16 cellular contexts compared by ENCODE assay signal in genomic region chr5:17910318-17910717, GRCh38.
DNase-seq lines count a peak whose midpoint lies in the region; ATAC-seq, FAIRE-seq and TF ChIP-seq lines count a peak whose summit lies in the region.
"Had no signal": no experiment of that assay in that cellular context is flagged by ENCODE, and none has a peak within 500 bp of the region (broad histone marks: within the 10 kb centered on the region; RNA-seq: fewer than 3 reads in every experiment).

No MANE protein-coding gene starts in this region.

- no peak overlapping the region for H3K4me3 Mint-ChIP-seq in astrocyte (ENCODE audit: unreplicated experiment)
- H3K4me3 Mint-ChIP-seq: activated naive CD8-positive, alpha-beta T cell treated with anti-CD3 and anti-CD28 coated beads, Interleukin-2, amount 50 U/mL, for 24 hours; CD4-positive, CD25-positive, alpha-beta regulatory T cell; memory B cell had no signal

- no peak overlapping the region for H3K4me2 ChIP-seq in astrocyte (ENCODE audit: low read length)

- no peaks in the 10 kb centered on the region for H3K79me2 ChIP-seq in astrocyte (ENCODE audit: insufficient read depth, low read length)

- no peaks in the 10 kb centered on the region for H3K9me3 ChIP-seq in astrocyte (ENCODE audit: insufficient read depth, low read depth, low read length)

- no peaks in the 10 kb centered on the region for H3K36me3 Mint-ChIP-seq in astrocyte (ENCODE audit: low read depth, unreplicated experiment)
- H3K36me3 Mint-ChIP-seq: CD4-positive, CD25-positive, alpha-beta regulatory T cell; memory B cell had no signal

- no peaks in the 10 kb centered on the region for H3K27me3 ChIP-seq in astrocyte (ENCODE audit: insufficient read depth, low read length)
- H3K27me3 ChIP-seq: stomach had no signal

- H3K4me1 Mint-ChIP-seq in astrocyte (ENCODE audit: low read depth, unreplicated experiment), result no peaks in the 10 kb centered on the region
- H3K4me1 Mint-ChIP-seq: activated naive CD8-positive, alpha-beta T cell treated with anti-CD3 and anti-CD28 coated beads, Interleukin-2, amount 50 U/mL, for 24 hours; CD4-positive, CD25-positive, alpha-beta regulatory T cell; memory B cell had no signal

- ATAC-seq in GM21576 (IDR thresholded peaks at IDR 0.05; ENCODE audit: unreplicated experiment) (peak; percentile 47), HG03196 (IDR thresholded peaks at IDR 0.05; ENCODE audit: unreplicated experiment) (no peak)
- ATAC-seq: activated naive CD8-positive, alpha-beta T cell treated with anti-CD3 and anti-CD28 coated beads, Interleukin-2, amount 50 U/mL, for 24 hours had no signal

- no peak overlapping the region for H3K4me3 ChIP-seq in astrocyte (ENCODE audit: insufficient read depth, low read depth, low read length)
- H3K4me3 ChIP-seq: stomach had no signal

- no peak overlapping the region for H3K9ac ChIP-seq in astrocyte (ENCODE audit: low read length)

- H2AFZ ChIP-seq in astrocyte (ENCODE audit: low read depth, low read length), result no peak overlapping the region

- H3K27ac Mint-ChIP-seq in astrocyte (ENCODE audit: unreplicated experiment), result no peak overlapping the region
- H3K27ac Mint-ChIP-seq: activated naive CD8-positive, alpha-beta T cell treated with anti-CD3 and anti-CD28 coated beads, Interleukin-2, amount 50 U/mL, for 24 hours; CD4-positive, CD25-positive, alpha-beta regulatory T cell; memory B cell had no signal

- H4K20me1 ChIP-seq in astrocyte (ENCODE audit: insufficient read depth, low read length), result no peaks in the 10 kb centered on the region

- no peaks in the 10 kb centered on the region for H3K36me3 ChIP-seq in astrocyte (ENCODE audit: insufficient read depth, low read length)
- H3K36me3 ChIP-seq: stomach had no signal

- peaks cover 3% of the 10 kb centered on the region for H3K27me3 Mint-ChIP-seq in astrocyte (ENCODE audit: low read depth, unreplicated experiment)
- H3K27me3 Mint-ChIP-seq: activated naive CD8-positive, alpha-beta T cell treated with anti-CD3 and anti-CD28 coated beads, Interleukin-2, amount 50 U/mL, for 24 hours; CD4-positive, CD25-positive, alpha-beta regulatory T cell had no signal

- peaks cover 2% of the 10 kb centered on the region for H3K9me3 Mint-ChIP-seq in astrocyte (ENCODE audit: unreplicated experiment)
- H3K9me3 Mint-ChIP-seq: memory B cell had no signal

- H3K4me1 ChIP-seq in astrocyte (ENCODE audit: insufficient read depth, low read length), result no peaks in the 10 kb centered on the region
- H3K4me1 ChIP-seq: stomach had no signal

- H3K27ac ChIP-seq in astrocyte (ENCODE audit: low read depth, low read length), result no peak overlapping the region
- H3K27ac ChIP-seq: stomach had no signal

- DNase-seq in Kasumi-1 (lab: John Stamatoyannopoulos, UW) (peak; percentile 43 to 57), astrocyte (ENCODE audit: low read depth) (peak; percentile 3), pons (ENCODE audit: low spot score) (peak; percentile 7), NCI-H2107 (lab: John Stamatoyannopoulos, UW) (no peak), DMS 273 treated with DMSO at 0.1 percent for 48 hours (lab: John Stamatoyannopoulos, UW) (no peak), G401 (ENCODE audit: low spot score) (no peak)
- DNase-seq: activated naive CD8-positive, alpha-beta T cell treated with anti-CD3 and anti-CD28 coated beads, Interleukin-2, amount 50 U/mL, for 24 hours; CD4-positive, CD25-positive, alpha-beta regulatory T cell; hypothalamus; NCI-H1436 treated with DMSO at 0.1 percent for 48 hours; posterior cingulate gyrus; stimulated activated CD4-positive, alpha-beta T cell treated with anti-CD3 and anti-CD28 coated beads, Interleukin-4, amount 100 ng/mL, for 24 hours; stomach had no signal

- FAIRE-seq in astrocyte (lab: Jason Lieb, UNC), result no peak

- TF ChIP-seq CTCF in astrocyte (IDR thresholded peaks at IDR 0.05; ENCODE audit: insufficient read depth, low read depth, low read length), result no peak

- in situ Hi-C loops in G401 (cut with HindIII; ENCODE audit: low sequenced_read_pairs), result no loop called here

Comparison
In these comparisons a context has a peak if more than half of its experiments do, and no peak if none do; other contexts are left out.
1. DNase-seq: peak in Kasumi-1 (2 of 2), astrocyte (single experiment) and pons (single experiment); none in NCI-H2107 (single experiment), DMS 273 treated with DMSO at 0.1 percent for 48 hours (single experiment) and G401 (single experiment).